ENCODE assay signal across 20 cellular contexts in genomic region chr5:73911761-73912393, GRCh38.
DNase-seq lines count a peak whose midpoint lies in the region; ATAC-seq and TF ChIP-seq lines count a peak whose summit lies in the region.
"Had no signal": no experiment of that assay in that cellular context is flagged by ENCODE, and none has a peak within 500 bp of the region (broad histone marks: within the 10 kb centered on the region; RNA-seq: fewer than 3 reads in every experiment).

No MANE protein-coding gene starts in this region.

- POLR2A ChIA-PET in activated CD8-positive, alpha-beta T cell treated with anti-CD3 and anti-CD28 coated beads, Interleukin-2, amount 10 ng/mL, durations not matched to agents 7 days and 5 days (lab: Charles Lee): no interaction called here

- ATAC-seq in stimulated activated naive CD8-positive, alpha-beta T cell treated with anti-CD3 and anti-CD28 coated beads, Interleukin-15, Interleukin-2, amounts not matched to agents 100 U/mL and 50 U/mL, for 24 hours: no peak
- ATAC-seq in activated CD8-positive, alpha-beta T cell treated with anti-CD3 and anti-CD28 coated beads, Interleukin-2, amount 10 ng/mL, durations not matched to agents 7 days and 5 days: no peak
- no peak for ATAC-seq in GM21576 (IDR thresholded peaks at IDR 0.05; ENCODE audit: unreplicated experiment)
- ATAC-seq: heart left ventricle, mucosa of descending colon had no signal

- H3K27me3 Mint-ChIP-seq in activated CD8-positive, alpha-beta T cell treated with anti-CD3 and anti-CD28 coated beads, Interleukin-2, amount 10 ng/mL, durations not matched to agents 7 days and 5 days (ENCODE audit: low read depth): peaks cover 10% of the 10 kb centered on the region

- H3K4me3 ChIP-seq in fibroblast of villous mesenchyme (ENCODE audit: low read depth, low read length): no peak overlapping the region
- H3K4me3 ChIP-seq: heart left ventricle, MG63, mucosa of descending colon had no signal

- TF ChIP-seq CTCF in fibroblast of villous mesenchyme (IDR thresholded peaks at IDR 0.05; ENCODE audit: insufficient read depth, low read depth, low read length): no peak

- no peak overlapping the region for H3K4me3 Mint-ChIP-seq in activated CD8-positive, alpha-beta T cell treated with anti-CD3 and anti-CD28 coated beads, Interleukin-2, amount 10 ng/mL, durations not matched to agents 7 days and 5 days
- H3K4me3 Mint-ChIP-seq: activated naive CD8-positive, alpha-beta T cell treated with anti-CD3 and anti-CD28 coated beads for 36 hours; H9; T-helper 2 cell treated with Interferon-gamma antibody and Interleukin-4, amounts not matched to agents 5 μg/mL and 100 μg/mL, for 36 hours had no signal

- CTCF ChIA-PET in activated CD8-positive, alpha-beta T cell treated with anti-CD3 and anti-CD28 coated beads, Interleukin-2, amount 10 ng/mL, durations not matched to agents 7 days and 5 days (lab: Charles Lee): interaction anchor here (1.4 to 1.7 kb wide), 2 partner anchors 10 to 737 kb away, joined by 4 read pairs; no protein-coding TSS in a partner anchor

- no peak overlapping the region for H3K27ac Mint-ChIP-seq in activated CD8-positive, alpha-beta T cell treated with anti-CD3 and anti-CD28 coated beads, Interleukin-2, amount 10 ng/mL, durations not matched to agents 7 days and 5 days
- H3K27ac Mint-ChIP-seq: activated naive CD8-positive, alpha-beta T cell treated with anti-CD3 and anti-CD28 coated beads for 36 hours; H9; T-helper 2 cell treated with Interferon-gamma antibody and Interleukin-4, amounts not matched to agents 5 μg/mL and 100 μg/mL, for 36 hours had no signal

- no peaks in the 10 kb centered on the region for H3K4me1 Mint-ChIP-seq in activated CD8-positive, alpha-beta T cell treated with anti-CD3 and anti-CD28 coated beads, Interleukin-2, amount 10 ng/mL, durations not matched to agents 7 days and 5 days (ENCODE audit: low read depth)
- H3K4me1 Mint-ChIP-seq: activated naive CD8-positive, alpha-beta T cell treated with anti-CD3 and anti-CD28 coated beads for 36 hours; H9 had no signal

- DNase-seq in EH (ENCODE audit: low read depth) (peak; percentile 60), NCI-H128 (lab: John Stamatoyannopoulos, UW; ENCODE audit: unreplicated experiment) (peak; percentile 42), NCI-H748 treated with DMSO at 0.1 percent for 48 hours (lab: John Stamatoyannopoulos, UW) (peak; percentile 81), fibroblast of villous mesenchyme (ENCODE audit: low read depth) (peak; percentile 67), Kasumi-1 (lab: John Stamatoyannopoulos, UW) (no peak)
- DNase-seq in stimulated activated naive CD8-positive, alpha-beta T cell treated with anti-CD3 and anti-CD28 coated beads, Interleukin-15, Interleukin-2, amounts not matched to agents 100 U/mL and 50 U/mL, for 24 hours: no peak
- no peak for DNase-seq in activated CD8-positive, alpha-beta T cell treated with anti-CD3 and anti-CD28 coated beads, Interleukin-2, amount 10 ng/mL, durations not matched to agents 7 days and 5 days
- DNase-seq: activated CD4-positive, alpha-beta T cell treated with anti-CD3 and anti-CD28 coated beads for 1 hour; activated naive CD8-positive, alpha-beta T cell treated with anti-CD3 and anti-CD28 coated beads for 36 hours; activated T-cell treated with anti-CD3 and anti-CD28 coated beads for 4 hours; cerebellar nuclear complex; H9; heart left ventricle; MG63; mucosa of descending colon; NK-92 treated with Interleukin-12 subunit alpha and Interleukin-12 subunit beta, amount 100 ng/mL, for 24 hours; posterior cingulate gyrus; Right ventricle myocardium superior had no signal

- no peaks in the 10 kb centered on the region for H3K9me3 Mint-ChIP-seq in activated CD8-positive, alpha-beta T cell treated with anti-CD3 and anti-CD28 coated beads, Interleukin-2, amount 10 ng/mL, durations not matched to agents 7 days and 5 days (ENCODE audit: insufficient read depth)
- H3K9me3 Mint-ChIP-seq: activated naive CD8-positive, alpha-beta T cell treated with anti-CD3 and anti-CD28 coated beads for 36 hours; T-helper 2 cell treated with Interferon-gamma antibody and Interleukin-4, amounts not matched to agents 5 μg/mL and 100 μg/mL, for 36 hours had no signal

- no peaks in the 10 kb centered on the region for H3K36me3 Mint-ChIP-seq in activated CD8-positive, alpha-beta T cell treated with anti-CD3 and anti-CD28 coated beads, Interleukin-2, amount 10 ng/mL, durations not matched to agents 7 days and 5 days (ENCODE audit: low read depth)
- H3K36me3 Mint-ChIP-seq: activated naive CD8-positive, alpha-beta T cell treated with anti-CD3 and anti-CD28 coated beads for 36 hours had no signal

Comparison
In these comparisons a context has a peak if more than half of its experiments do, and no peak if none do; other contexts are left out.
1. DNase-seq: peak in EH (single experiment), NCI-H128 (single experiment), NCI-H748 treated with DMSO at 0.1 percent for 48 hours (single experiment) and fibroblast of villous mesenchyme (single experiment); none in Kasumi-1 (0 of 2), stimulated activated naive CD8-positive, alpha-beta T cell treated with anti-CD3 and anti-CD28 coated beads, Interleukin-15, Interleukin-2, amounts not matched to agents 100 U/mL and 50 U/mL, for 24 hours (single experiment) and activated CD8-positive, alpha-beta T cell treated with anti-CD3 and anti-CD28 coated beads, Interleukin-2, amount 10 ng/mL, durations not matched to agents 7 days and 5 days (single experiment).